In genomic region chr10:48460148-48460545, GRCh38 we compare ENCODE assay signal across 25 cellular contexts.
"Had no signal": no experiment of that assay in that cellular context is flagged by ENCODE, and none has a peak within 500 bp of the region (broad histone marks: within the 10 kb centered on the region; RNA-seq: fewer than 3 reads in every experiment).

No MANE protein-coding gene starts in this region.

- H3K4me3 ChIP-seq: adrenal gland, body of pancreas, gastrocnemius medialis, hepatocyte, ovary, right lobe of liver, thoracic aorta, uterus had no signal

- H3K27me3 ChIP-seq: adrenal gland, body of pancreas, gastrocnemius medialis, hepatocyte, ovary, right lobe of liver, uterus had no signal

- H3K27ac ChIP-seq: adrenal gland, body of pancreas, gastrocnemius medialis, hepatocyte, neutrophil, ovary, right lobe of liver, thoracic aorta, uterus had no signal

- H3K4me1 ChIP-seq: adrenal gland, body of pancreas, right lobe of liver had no signal

- H3K79me2 ChIP-seq: hepatocyte had no signal

- H3K36me3 ChIP-seq: adrenal gland, gastrocnemius medialis, neutrophil, ovary, right lobe of liver, thoracic aorta, uterus had no signal

- DNase-seq: activated CD4-positive, alpha-beta T cell treated with anti-CD3 and anti-CD28 coated beads for 4 hours; activated CD4-positive, alpha-beta T cell treated with anti-CD3 and anti-CD28 coated beads, Interleukin-2, amount 50 U/mL, for 48 hours; activated CD4-positive, CD25-positive, alpha-beta regulatory T cell; activated naive CD4-positive, alpha-beta T cell treated with anti-CD3 and anti-CD28 coated beads for 36 hours; activated naive CD8-positive, alpha-beta T cell treated with anti-CD3 and anti-CD28 coated beads for 36 hours; dermis blood vessel endothelial cell; effector CD4-positive, alpha-beta T cell; gastrocnemius medialis; left colon; mammary epithelial cell; naive B cell; stimulated activated CD4-positive, alpha-beta T cell treated with anti-CD3 and anti-CD28 coated beads, Interleukin-4, amount 100 ng/mL, for 1 hour; T-helper 17 cell; T1000; trophoblast cell had no signal

- ATAC-seq: body of pancreas; gastrocnemius medialis; left colon; right lobe of liver; stimulated activated effector memory CD8-positive, alpha-beta T cell treated with anti-CD3 and anti-CD28 coated beads, Interleukin-12 subunit alpha, Interleukin-12 subunit beta, amount 100 ng/mL, for 72 hours; T-helper 17 cell had no signal

- FAIRE-seq: colon had no signal

- H3K4me2 ChIP-seq: hepatocyte had no signal

- H2AFZ ChIP-seq: hepatocyte had no signal

- H3K9me3 ChIP-seq: adrenal gland, body of pancreas, gastrocnemius medialis, neutrophil, ovary, right lobe of liver, thoracic aorta, uterus had no signal
